ENCODE assay signal across 12 cellular contexts in the genomic region with DNA sequence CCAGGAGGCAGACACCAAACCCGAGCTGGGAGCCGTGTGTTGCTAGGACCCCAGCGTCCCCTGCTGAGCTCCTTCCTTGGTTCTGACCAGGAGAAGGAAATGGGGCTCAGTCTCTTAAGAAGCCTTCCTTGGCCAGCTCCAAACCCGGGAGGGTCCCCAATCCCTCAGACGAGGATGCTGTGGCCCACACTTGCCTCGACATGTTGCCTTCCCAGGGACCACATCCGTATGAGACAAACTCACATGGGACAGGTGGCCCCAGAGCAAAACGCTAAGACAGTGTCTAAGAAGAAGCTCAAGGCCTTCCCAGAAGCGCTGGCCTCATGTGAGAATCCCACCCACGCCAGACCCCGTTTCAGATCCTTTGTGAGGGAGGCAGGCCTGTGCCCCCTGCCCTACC. TPM values are rescaled to one million over a fixed set of nuclear protein-coding genes. Genes with fewer than 3 reads are reported as not detected.
A peak's percentile ranks its signal among the peaks of the same experiment; 100 is the strongest.
DNase-seq lines count a peak whose midpoint lies in the region; ATAC-seq, FAIRE-seq and TF ChIP-seq lines count a peak whose summit lies in the region.
"Had no signal": no experiment of that assay in that cellular context is flagged by ENCODE, and none has a peak within 500 bp of the region (broad histone marks: within the 10 kb centered on the region; RNA-seq: fewer than 3 reads in every experiment).

No MANE protein-coding gene starts in this region.

- TF ChIP-seq CTCF in IMR-90 (conservative IDR thresholded peaks at IDR 0.05; ENCODE audit: low read depth, low read length) (no peak), H1 (IDR thresholded peaks at IDR 0.05; ENCODE audit: control extremely low read depth in 1 of 3, insufficient read depth in 1 of 3, low read depth in 1 of 3, low read length in 3 of 3) (no peak), osteoblast (IDR thresholded peaks at IDR 0.05; ENCODE audit: extremely low read depth, low read depth, low read length) (no peak), OCI-LY7 (conservative IDR thresholded peaks at IDR 0.05; ENCODE audit: low read length) (no peak)

- H4K8ac ChIP-seq in IMR-90 (ENCODE audit: low read depth in 2 of 2, low read length in 2 of 2) (no peak overlapping the region), H1 (ENCODE audit: extremely low read depth, insufficient read depth, low read length) (0 out of 2 replicates have a peak overlapping the region, but pooled peaks have one; percentile 11)

- H2BK20ac ChIP-seq in IMR-90 (ENCODE audit: low read depth, low read length) (no peak overlapping the region), H1 (ENCODE audit: low read length) (no peak overlapping the region)

- no peaks in the 10 kb centered on the region for H3K9me3 ChIP-seq in IMR-90 (ENCODE audit: control insufficient read depth, insufficient read depth, low read length)
- no peaks in the 10 kb centered on the region for H3K9me3 ChIP-seq in H1 (ENCODE audit: insufficient read depth in 2 of 2, low read depth in 1 of 2, low read length in 1 of 2)
- no peaks in the 10 kb centered on the region for H3K9me3 ChIP-seq in osteoblast (ENCODE audit: low read depth, low read length)
- no peaks in the 10 kb centered on the region for H3K9me3 ChIP-seq in OCI-LY7 (ENCODE audit: low read length)

- peaks cover 8% of the 10 kb centered on the region; the same call in 1 of the 2 replicates for H3K36me3 ChIP-seq in IMR-90 (ENCODE audit: control insufficient read depth, insufficient read depth, low read length)
- H3K36me3 ChIP-seq in H1 (ENCODE audit: control insufficient read depth in 2 of 4, insufficient read depth in 4 of 4, low read length in 3 of 4) = no peaks in the 10 kb centered on the region
- H3K36me3 ChIP-seq in osteoblast (ENCODE audit: insufficient read depth, low read length) = no peaks in the 10 kb centered on the region
- no peaks in the 10 kb centered on the region for H3K36me3 ChIP-seq in OCI-LY7 (ENCODE audit: insufficient read depth, low read length)

- H3K9ac ChIP-seq in IMR-90 (ENCODE audit: low read depth, low read length) (no peak overlapping the region), H1 (replicated peaks in 1 of 4; ENCODE audit: extremely low read depth in 1 of 4, low read depth in 3 of 4, low read length in 3 of 4) (no peak overlapping the region)

- DNase-seq in IMR-90 (no peak), H1 (ENCODE audit: low read depth in 1 of 2, low spot score in 2 of 2) (no peak), osteoblast (ENCODE audit: insufficient read length, low spot score, missing footprints) (peak; percentile 45), NCI-H510A treated with DMSO at 0.1 percent for 48 hours (lab: John Stamatoyannopoulos, UW) (no peak), OCI-LY7 (ENCODE audit: low spot score) (no peak)
- DNase-seq: COR-L47, DMS 273 treated with DMSO at 0.1 percent for 48 hours, GF-D8, H7 had no signal

- H3K4me2 ChIP-seq in IMR-90 (ENCODE audit: low read depth, low read length) (no peak overlapping the region), H1 (ENCODE audit: insufficient read depth in 1 of 2, low read depth in 2 of 2, low read length in 2 of 2) (no peak overlapping the region), osteoblast (ENCODE audit: insufficient read depth, low read length) (no peak overlapping the region), OCI-LY7 (ENCODE audit: low read length) (no peak overlapping the region)
- H3K4me2 ChIP-seq: GM23338 had no signal

- no peak overlapping the region for H2AK9ac ChIP-seq in IMR-90 (replicated peaks; ENCODE audit: low read depth, low read length, poor library complexity)

- no peaks in the 10 kb centered on the region for H3K9me2 ChIP-seq in OCI-LY7 (ENCODE audit: insufficient read depth, low read length)

- dilution Hi-C loops in IMR-90 (cut with HindIII; ENCODE audit: low sequenced_read_pairs, unreplicated experiment) = no loop called here

- H2AFZ ChIP-seq in IMR-90 (replicated peaks; ENCODE audit: low read length, poor library complexity) (peak overlapping the region; percentile 56), H1 (ENCODE audit: low read length) (no peak overlapping the region), osteoblast (ENCODE audit: low read length) (no peak overlapping the region), OCI-LY7 (ENCODE audit: low read length) (no peak overlapping the region)
- H2AFZ ChIP-seq: GM23338 had no signal

- CTCF ChIA-PET in IMR-90 (lab: Yijun Ruan, JAX) = interaction anchor here (0.8 to 1.7 kb wide), 3 partner anchors 41 to 445 kb away, joined by 3 to 5 read pairs (median 3); no protein-coding TSS in a partner anchor
- CTCF ChIA-PET in H1 (lab: Charles Lee; ENCODE audit: partially characterized antibody) = interaction anchor here (0.6 to 18.4 kb wide), 52 partner anchors 8 to 598 kb away, joined by 3 to 338 read pairs (median 4); a partner anchor contains a TSS
- CTCF ChIA-PET in OCI-LY7 (lab: Charles Lee; ENCODE audit: unreplicated experiment) = no interaction called here

- FAIRE-seq in H1 (lab: Jason Lieb, UNC) = no peak
- FAIRE-seq: HTR-8/SVneo had no signal

- H3K4me3 ChIP-seq in IMR-90 (ENCODE audit: insufficient read depth, low read depth, low read length) (no peak overlapping the region), H1 (ENCODE audit: extremely low read depth in 1 of 4, insufficient read depth in 2 of 4, low read depth in 3 of 4, low read length in 4 of 4) (no peak overlapping the region), osteoblast (ENCODE audit: insufficient read depth, low read length) (no peak overlapping the region), OCI-LY7 (ENCODE audit: low read depth, low read length, poor library complexity, severe bottlenecking) (no peak overlapping the region)
- H3K4me3 ChIP-seq: GM23338 had no signal

- no peak for TF ChIP-seq EP300 in H1 (IDR thresholded peaks at IDR 0.05; ENCODE audit: borderline replicate concordance in 1 of 2, low read depth in 2 of 2, low read length in 2 of 2)

- no peaks in the 10 kb centered on the region for H3K9me1 ChIP-seq in IMR-90 (ENCODE audit: insufficient read depth, low read length)

- H2BK15ac ChIP-seq in IMR-90 (ENCODE audit: low read depth, low read length) (no peak overlapping the region), H1 (ENCODE audit: low read length) (no peak overlapping the region)

- H3K79me1 ChIP-seq in IMR-90 (ENCODE audit: low read depth in 1 of 2, low read length in 2 of 2) = no peaks in the 10 kb centered on the region
- H3K79me1 ChIP-seq in H1 (ENCODE audit: low read depth, low read length) = no peaks in the 10 kb centered on the region

- no peak for ATAC-seq in IMR-90 (ENCODE audit: low read depth)
- no peak for ATAC-seq in HG03469 (IDR thresholded peaks at IDR 0.05; ENCODE audit: unreplicated experiment)

- H3K4me1 ChIP-seq in IMR-90 (ENCODE audit: control insufficient read depth, insufficient read depth, low read length) (no peaks in the 10 kb centered on the region), H1 (replicated peaks in 1 of 4; ENCODE audit: control insufficient read depth in 3 of 4, insufficient read depth in 4 of 4, low read length in 3 of 4) (peaks cover 0 to 4% (median 0%) of the 10 kb centered on the region in 4 experiments; a peak in 1 of 7 replicates), osteoblast (ENCODE audit: insufficient read depth, low read length) (no peaks in the 10 kb centered on the region), OCI-LY7 (ENCODE audit: insufficient read depth, low read length, poor library complexity, severe bottlenecking) (peaks cover 4% of the 10 kb centered on the region)

- no peaks in the 10 kb centered on the region for H3K23me2 ChIP-seq in H1 (ENCODE audit: low read depth, low read length)

- H4K5ac ChIP-seq in IMR-90 (ENCODE audit: low read depth, low read length) = no peak overlapping the region
- H4K5ac ChIP-seq in H1 (ENCODE audit: insufficient read length, low read depth, low read length) = no peak overlapping the region

- H4K91ac ChIP-seq in IMR-90 (ENCODE audit: insufficient read depth, low read depth, low read length) = no peak overlapping the region
- peak overlapping the region; percentile 35 for H4K91ac ChIP-seq in H1 (replicated peaks; ENCODE audit: insufficient read length, low read length)

- intact Hi-C loops in IMR-90 (cut with micrococcal nuclease) (loop anchor here (1.0 to 5.0 kb wide), 2 partner anchors 48 to 414 kb away; no protein-coding TSS in a partner anchor), OCI-LY7 (cut with micrococcal nuclease; ENCODE audit: unreplicated experiment) (loop anchor here (1.0 to 10.0 kb wide), 3 partner anchors 48 to 414 kb away; no protein-coding TSS in a partner anchor)

- H3K23ac ChIP-seq in IMR-90 (ENCODE audit: low read depth, low read length) (no peak overlapping the region), H1 (ENCODE audit: insufficient read length) (no peak overlapping the region)

- BruUV-seq in IMR-90 (replicated peaks; lab: Mats Ljungman, UMichigan) (no TSS peak), OCI-LY7 (replicated peaks; lab: Mats Ljungman, UMichigan) (no TSS peak)

- WGBS in IMR-90 (ENCODE audit: extremely low coverage in 2 of 2, insufficient read length in 1 of 2), 2 experiments = 94% methylated on average over 5 of the region's 11 CpGs; no CpG with 5 or more reads in 1 of the 2 experiments
- 93% methylated on average over 7 of the region's 11 CpGs; no CpG with 5 or more reads in 1 of the 2 experiments for WGBS in H1 (ENCODE audit: extremely low coverage in 1 of 2, insufficient coverage in 1 of 2, insufficient read length in 1 of 2, insufficient replicate concordance in 2 of 2, low coverage in 1 of 2, low lambda C conversion rate in 2 of 2, missing lambda C conversion rate in 1 of 2), 2 experiments

- H3K27me3 ChIP-seq in IMR-90 (ENCODE audit: control insufficient read depth, insufficient read depth, low read length) = no peaks in the 10 kb centered on the region
- H3K27me3 ChIP-seq in H1 (replicated peaks in 1 of 4; ENCODE audit: control insufficient read depth in 3 of 4, extremely low read depth in 1 of 4, insufficient read depth in 3 of 4, low read length in 3 of 4) = no peaks in the 10 kb centered on the region
- no peaks in the 10 kb centered on the region for H3K27me3 ChIP-seq in osteoblast (ENCODE audit: insufficient read depth, low read length)

- POLR2A ChIA-PET in IMR-90 (lab: Charles Lee; ENCODE audit: unreplicated experiment) = no interaction called here
- POLR2A ChIA-PET in H1 (lab: Charles Lee; ENCODE audit: partially characterized antibody) = interaction anchor here (0.8 kb wide), 1 partner anchor 9 kb away, joined by 3 read pairs; no protein-coding TSS in a partner anchor
- POLR2A ChIA-PET in OCI-LY7 (lab: Charles Lee) = no interaction called here

- H3K56ac ChIP-seq in IMR-90 (ENCODE audit: extremely low read depth, insufficient read depth, low read length) (no peak overlapping the region), H1 (replicated peaks; ENCODE audit: insufficient read length, low read depth, low read length) (no peak overlapping the region)

- in situ Hi-C loops in IMR-90 (cut with MboI; ENCODE audit: low sequenced_read_pairs) = loop anchor here (10.0 kb wide), 1 partner anchor 234 kb away; no protein-coding TSS in a partner anchor

- H3K14ac ChIP-seq in IMR-90 (replicated peaks; ENCODE audit: low read depth, low read length) (no peak overlapping the region), H1 (ENCODE audit: insufficient read length) (no peak overlapping the region)

- H3K4ac ChIP-seq in IMR-90 (ENCODE audit: low read depth, low read length) = no peak overlapping the region
- H3K4ac ChIP-seq in H1 (replicated peaks; ENCODE audit: insufficient read length, low read depth, low read length) = no peak overlapping the region

- H3K27ac ChIP-seq in IMR-90 (ENCODE audit: insufficient read depth, low read length) (no peak overlapping the region), H1 (ENCODE audit: low read depth, low read length) (no peak overlapping the region), osteoblast (ENCODE audit: low read depth, low read length) (no peak overlapping the region), OCI-LY7 (ENCODE audit: low read depth, low read length, poor library complexity, severe bottlenecking) (no peak overlapping the region)

- H3K79me2 ChIP-seq in H1 (ENCODE audit: control insufficient read depth in 1 of 2, insufficient read depth in 2 of 2, low read length in 2 of 2) (no peaks in the 10 kb centered on the region), osteoblast (ENCODE audit: insufficient read depth, low read length) (no peaks in the 10 kb centered on the region), OCI-LY7 (ENCODE audit: insufficient read depth, low read depth, low read length) (no peaks in the 10 kb centered on the region)

- H4K20me1 ChIP-seq in IMR-90 (ENCODE audit: insufficient read depth, low read length) (no peaks in the 10 kb centered on the region; the same call in 1 of the 2 replicates), H1 (replicated peaks in 1 of 2; ENCODE audit: control insufficient read depth in 1 of 2, insufficient read depth in 2 of 2, low read length in 2 of 2) (no peaks in the 10 kb centered on the region), osteoblast (ENCODE audit: insufficient read depth, low read length) (no peaks in the 10 kb centered on the region), OCI-LY7 (ENCODE audit: insufficient read depth, low read length) (no peaks in the 10 kb centered on the region)

- TF ChIP-seq POLR2A in IMR-90 (IDR thresholded peaks at IDR 0.05; ENCODE audit: low read depth, low read length) = no peak
- no peak for TF ChIP-seq POLR2A in H1 (IDR thresholded peaks at IDR 0.05; ENCODE audit: control extremely low read depth in 1 of 2, low read depth in 2 of 2, low read length in 2 of 2)

- no peak for TF ChIP-seq RAD21 in IMR-90 (IDR thresholded peaks at IDR 0.05; ENCODE audit: low read length)
- no peak for TF ChIP-seq RAD21 in H1 (IDR thresholded peaks at IDR 0.05 in 1 of 2, conservative IDR thresholded peaks at IDR 0.05 in 1 of 2; ENCODE audit: low read depth in 2 of 2, low read length in 2 of 2)

- no peak overlapping the region for H2AK5ac ChIP-seq in IMR-90 (ENCODE audit: low read depth, low read length)
- H2AK5ac ChIP-seq in H1 (ENCODE audit: low read depth, low read length) = no peak overlapping the region

- no peak overlapping the region for H2BK120ac ChIP-seq in IMR-90 (ENCODE audit: low read depth, low read length)
- H2BK120ac ChIP-seq in H1 (replicated peaks; ENCODE audit: low read depth, low read length) = no peak overlapping the region

- no peak overlapping the region for H2BK12ac ChIP-seq in H1 (ENCODE audit: low read depth, low read length)

- H3K18ac ChIP-seq in IMR-90 (ENCODE audit: low read depth, low read length) (no peak overlapping the region), H1 (ENCODE audit: extremely low read depth, low read length) (no peak overlapping the region)

- H2BK5ac ChIP-seq in IMR-90 (ENCODE audit: low read depth, low read length, poor library complexity, severe bottlenecking) = no peak overlapping the region
- H2BK5ac ChIP-seq in H1 (ENCODE audit: low read depth, low read length) = peak overlapping the region; percentile 13; the same call in 1 of the 2 replicates

RNA-seq across cellular contexts. Expression of a gene that starts 19.8 kb away (rescaled TPM):
- total RNA-seq in IMR-90 (2012; rRNA removed) (0.54 and 0.83 TPM in 2 replicates), osteoblast (1.4 and 4.7 TPM in 2 replicates), OCI-LY7 (2022) (4.2 and 4.4 TPM in 2 replicates)
- polyA plus RNA-seq in IMR-90 (2012; rRNA removed) (2.5 and 3.7 TPM in 2 replicates), H1 (2011; rRNA removed) (0.95 and 2.8 TPM in 2 replicates)
- polyA plus RNA-seq in IMR-90 (2012; cell fraction: cytosol; rRNA removed) = 1.1 and 2.0 TPM in 2 replicates
- 6.8 and 8.6 TPM in 2 replicates for polyA plus RNA-seq in IMR-90 (2012; cell fraction: nucleus; rRNA removed; ENCODE audit: low replicate concordance)
- 0.77 and 1.7 TPM in 2 replicates for total RNA-seq in H1 (2021; fragmentation: NEBNext Ultra II Directional; extraction: Animal tissue kit (Norgen Biotek cat#: 25700))
- 1.8 TPM for polyA plus RNA-seq in H1 (2011; cell fraction: cytosol; rRNA removed)
- polyA plus RNA-seq in H1 (2011; cell fraction: nucleus; rRNA removed) = 12.2 TPM
- polyA plus RNA-seq in H1 (2012, experiment 1 of 2) = 2.4 to 3.2 TPM (median 2.6 TPM) in 4 replicates
- 0.59 TPM for polyA plus RNA-seq in H1 (2012, experiment 2 of 2)
- polyA plus RNA-seq in H1 (2013, experiment 1 of 2) = 0.67 TPM
- 0.61 TPM for polyA plus RNA-seq in H1 (2013, experiment 2 of 2)
- 2.1 and 2.8 TPM in 2 replicates for polyA minus RNA-seq in H1 (2011; rRNA and poly(A)+ RNA removed)
- 0.73 TPM for polyA minus RNA-seq in H1 (2011; cell fraction: cytosol; rRNA and poly(A)+ RNA removed)
- 8.4 TPM for polyA minus RNA-seq in H1 (2011; cell fraction: nucleus; rRNA and poly(A)+ RNA removed)
- 0.67 and 2.2 TPM in 2 replicates for total RNA-seq in OCI-LY7 (2014; rRNA removed; shearing (Covaris generic))
